ENCODE assay signal across 28 cellular contexts in genomic region chr2:7146151-7146550, GRCh38.
"Had no signal": no experiment of that assay in that cellular context is flagged by ENCODE, and none has a peak within 500 bp of the region (broad histone marks: within the 10 kb centered on the region; RNA-seq: fewer than 3 reads in every experiment).

No MANE protein-coding gene starts in this region.

- H3K4me2 ChIP-seq: KMS-11 had no signal

- H3K36me3 ChIP-seq: ascending aorta, Peyer's patch, SJSA1 had no signal

- H3K27ac ChIP-seq: ascending aorta, KMS-11, Peyer's patch, SJSA1 had no signal

- H3K27me3 ChIP-seq: ascending aorta, Peyer's patch, SJSA1 had no signal

- ATAC-seq: activated naive CD4-positive, alpha-beta T cell treated with anti-CD3 and anti-CD28 coated beads, Interleukin-2, amount 50 U/mL, for 72 hours; activated naive CD8-positive, alpha-beta T cell treated with anti-CD3 and anti-CD28 coated beads, Interleukin-2, amount 50 U/mL, for 24 hours; activated T-cell treated with anti-CD3 and anti-CD28 coated beads, Interleukin-2, amount 50 U/mL, for 4 hours; T-helper 17 cell had no signal

- H3K9me3 ChIP-seq: ascending aorta, Peyer's patch, SJSA1 had no signal

- H3K4me3 Mint-ChIP-seq: activated B cell treated with CpG ODN at 0.5 μM for 24 hours; activated CD4-positive, alpha-beta T cell treated with anti-CD3 and anti-CD28 coated beads, Interleukin-2, amount 10 ng/mL, durations not matched to agents 24 days and 14 days; activated naive CD8-positive, alpha-beta T cell treated with anti-CD3 and anti-CD28 coated beads, Interleukin-2, amount 50 U/mL, for 24 hours; activated T-cell treated with anti-CD3 and anti-CD28 coated beads, Interleukin-2, amount 50 U/mL, for 4 hours; brain; IgD-negative memory B cell; T-helper 17 cell had no signal

- H3K4me1 Mint-ChIP-seq: activated B cell treated with CpG ODN at 0.5 μM for 24 hours; activated CD4-positive, alpha-beta T cell treated with anti-CD3 and anti-CD28 coated beads, Interleukin-2, amount 10 ng/mL, durations not matched to agents 24 days and 14 days; activated naive CD8-positive, alpha-beta T cell treated with anti-CD3 and anti-CD28 coated beads, Interleukin-2, amount 50 U/mL, for 24 hours; IgD-negative memory B cell; T-helper 17 cell had no signal

- H3K4me3 ChIP-seq: ascending aorta, Peyer's patch, SJSA1 had no signal

- H3K36me3 Mint-ChIP-seq: IgD-negative memory B cell had no signal

- H3K27me3 Mint-ChIP-seq: activated CD4-positive, alpha-beta T cell treated with anti-CD3 and anti-CD28 coated beads, Interleukin-2, amount 10 ng/mL, durations not matched to agents 24 days and 14 days; activated naive CD8-positive, alpha-beta T cell treated with anti-CD3 and anti-CD28 coated beads, Interleukin-2, amount 50 U/mL, for 24 hours; T-helper 17 cell had no signal

- DNase-seq: activated B cell treated with CpG ODN at 0.5 μM for 24 hours; activated CD4-positive, alpha-beta T cell treated with anti-CD3 and anti-CD28 coated beads for 1 hour; activated CD4-positive, alpha-beta T cell treated with anti-CD3 and anti-CD28 coated beads, Interleukin-2, amount 10 ng/mL, durations not matched to agents 24 days and 14 days; activated CD4-positive, alpha-beta T cell treated with anti-CD3 and anti-CD28 coated beads, Interleukin-2, amount 50 U/mL, for 48 hours; activated effector memory CD4-positive, alpha-beta T cell treated with anti-CD3 and anti-CD28 coated beads, Interleukin-2, amount 50 U/mL, for 16 hours; activated naive CD4-positive, alpha-beta T cell treated with Interleukin-2 at 50 U/mL for 16 hours; activated naive CD8-positive, alpha-beta T cell treated with anti-CD3 and anti-CD28 coated beads, Interleukin-2, amount 50 U/mL, for 24 hours; activated T-cell treated with anti-CD3 and anti-CD28 coated beads, Interleukin-2, amount 50 U/mL, for 4 hours; amniotic stem cell; MV-4-11; NCI-H1092 treated with DMSO at 0.1 percent for 48 hours; NCI-H1417 treated with DMSO at 0.1 percent for 48 hours; NCI-H1694; NCI-H2029 treated with DMSO at 0.1 percent for 48 hours; NCI-H345; NCI-H510A; NCI-H69; NK-92 treated with Interleukin-12 subunit alpha and Interleukin-12 subunit beta, amount 100 ng/mL, for 24 hours; Peyer's patch; SHP77; T-helper 17 cell; T-helper 9 cell had no signal

- H3K4me1 ChIP-seq: ascending aorta, Peyer's patch, SJSA1 had no signal

- H3K9ac ChIP-seq: KMS-11 had no signal

- H3K27ac Mint-ChIP-seq: activated B cell treated with CpG ODN at 0.5 μM for 24 hours; activated CD4-positive, alpha-beta T cell treated with anti-CD3 and anti-CD28 coated beads, Interleukin-2, amount 10 ng/mL, durations not matched to agents 24 days and 14 days; activated naive CD8-positive, alpha-beta T cell treated with anti-CD3 and anti-CD28 coated beads, Interleukin-2, amount 50 U/mL, for 24 hours; IgD-negative memory B cell; T-helper 17 cell had no signal
